Comparison of ENCODE assay signal across 9 cellular contexts in the genomic region with DNA sequence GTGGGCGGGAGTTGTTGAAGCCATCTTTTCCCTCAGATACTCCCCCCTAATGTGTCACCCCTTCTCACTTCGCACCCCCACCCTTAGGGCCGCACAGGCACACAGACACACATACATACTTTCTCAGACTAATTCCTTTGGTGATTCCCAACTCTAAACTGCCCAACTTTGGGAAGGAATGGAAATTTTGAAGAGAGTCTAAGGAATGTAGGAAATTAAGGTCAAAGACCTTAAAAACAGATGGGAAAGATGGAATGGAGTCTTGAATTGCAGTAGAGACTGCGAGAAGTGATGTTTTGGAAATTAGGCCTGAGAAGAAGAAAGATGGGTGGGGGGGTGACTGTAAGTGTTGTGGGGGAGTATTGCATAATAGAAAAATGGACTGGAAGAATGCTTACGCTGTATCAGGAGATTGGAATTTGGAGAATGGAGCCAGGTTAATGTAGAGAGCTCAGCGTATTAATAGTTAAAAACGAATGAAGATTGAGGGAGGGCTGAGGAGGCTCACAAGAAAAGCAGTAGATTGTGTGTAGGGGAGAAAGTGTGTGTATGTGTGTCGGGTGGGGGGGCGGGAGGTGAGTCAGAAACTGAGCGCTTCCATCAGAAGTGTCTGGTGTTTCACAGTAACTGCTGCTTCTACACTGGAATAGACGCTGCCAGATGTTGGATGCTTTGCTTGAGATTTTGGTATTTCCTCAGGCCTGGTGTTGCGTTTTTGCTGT. TPM values are rescaled to one million over a fixed set of nuclear protein-coding genes. Genes with fewer than 3 reads are reported as not detected.
DNase-seq lines count a peak whose midpoint lies in the region; ATAC-seq and TF ChIP-seq lines count a peak whose summit lies in the region.
"Had no signal": no experiment of that assay in that cellular context is flagged by ENCODE, and none has a peak within 500 bp of the region (broad histone marks: within the 10 kb centered on the region; RNA-seq: fewer than 3 reads in every experiment).

No MANE protein-coding gene starts in this region.

- POLR2A ChIA-PET in AG04450 (lab: Yijun Ruan, JAX) = interaction anchor here (0.6 to 1.0 kb wide), 6 partner anchors 8 to 193 kb away, joined by 3 to 10 read pairs (median 4); partner anchors contain the start of gene PSMD4

- ATAC-seq in GM21381 (IDR thresholded peaks at IDR 0.05; ENCODE audit: unreplicated experiment) = no peak

- H3K36me3 Mint-ChIP-seq in activated CD4-positive, alpha-beta T cell treated with anti-CD3 and anti-CD28 coated beads, Interleukin-2, amount 10 ng/mL, durations not matched to agents 24 days and 14 days (ENCODE audit: low read depth) = peaks cover 37% of the 10 kb centered on the region
- peaks cover 2% of the 10 kb centered on the region for H3K36me3 Mint-ChIP-seq in progenitor cell of endocrine pancreas (ENCODE audit: insufficient read depth)

- no peaks in the 10 kb centered on the region for H3K9me3 Mint-ChIP-seq in activated CD4-positive, alpha-beta T cell treated with anti-CD3 and anti-CD28 coated beads, Interleukin-2, amount 10 ng/mL, durations not matched to agents 24 days and 14 days
- H3K9me3 Mint-ChIP-seq in progenitor cell of endocrine pancreas (ENCODE audit: low read depth) = no peaks in the 10 kb centered on the region

- peaks cover 2% of the 10 kb centered on the region for H3K27me3 Mint-ChIP-seq in activated CD4-positive, alpha-beta T cell treated with anti-CD3 and anti-CD28 coated beads, Interleukin-2, amount 10 ng/mL, durations not matched to agents 24 days and 14 days
- H3K27me3 Mint-ChIP-seq in progenitor cell of endocrine pancreas = no peaks in the 10 kb centered on the region

- H3K27ac ChIP-seq in AG04450 (ENCODE audit: low read depth, low read length) = peak overlapping the region; percentile 94

- no peaks in the 10 kb centered on the region for H3K27me3 ChIP-seq in AG04450 (ENCODE audit: control insufficient read depth, insufficient read depth, low read length)

- TF ChIP-seq CTCF in AG04450 (IDR thresholded peaks at IDR 0.05; ENCODE audit: low read depth, low read length) (no peak), progenitor cell of endocrine pancreas (IDR thresholded peaks at IDR 0.05; ENCODE audit: unreplicated experiment) (no peak), GM10266 (IDR thresholded peaks at IDR 0.05; ENCODE audit: control insufficient read depth, insufficient read depth, low read depth, missing control alignments) (no peak)

- H3K27ac Mint-ChIP-seq in activated CD4-positive, alpha-beta T cell treated with anti-CD3 and anti-CD28 coated beads, Interleukin-2, amount 10 ng/mL, durations not matched to agents 24 days and 14 days = peak overlapping the region; percentile 97
- H3K27ac Mint-ChIP-seq in progenitor cell of endocrine pancreas = peak overlapping the region; percentile 100

- intact Hi-C loops in activated CD4-positive, alpha-beta T cell treated with anti-CD3 and anti-CD28 coated beads, Interleukin-2, amount 10 ng/mL, durations not matched to agents 24 days and 14 days (cut with micrococcal nuclease) = loop anchor here (1.0 to 5.0 kb wide), 5 partner anchors 13 to 127 kb away; partner anchors contain the start of genes PI4KB, SCNM1 and TNFAIP8L2

- peak overlapping the region; percentile 97 for H3K4me3 ChIP-seq in AG04450 (ENCODE audit: low read depth, low read length)

- H3K4me1 Mint-ChIP-seq in activated CD4-positive, alpha-beta T cell treated with anti-CD3 and anti-CD28 coated beads, Interleukin-2, amount 10 ng/mL, durations not matched to agents 24 days and 14 days = peaks cover 40% of the 10 kb centered on the region
- peaks cover 33% of the 10 kb centered on the region for H3K4me1 Mint-ChIP-seq in progenitor cell of endocrine pancreas (ENCODE audit: low read depth)

- peak overlapping the region; percentile 94 for H3K4me3 Mint-ChIP-seq in activated CD4-positive, alpha-beta T cell treated with anti-CD3 and anti-CD28 coated beads, Interleukin-2, amount 10 ng/mL, durations not matched to agents 24 days and 14 days
- H3K4me3 Mint-ChIP-seq in progenitor cell of endocrine pancreas (ENCODE audit: low read depth) = peak overlapping the region; percentile 97

- no peaks in the 10 kb centered on the region for H3K9me3 ChIP-seq in AG04450 (ENCODE audit: control insufficient read depth, insufficient read depth, low read length)

- DNase-seq in AG04450 (ENCODE audit: low read depth, low spot score) (peak; percentile 71), HPDE6-E6E7 (ENCODE audit: extremely low spot score) (peak; percentile 47), fibroblast of the conjunctiva (ENCODE audit: low read depth) (peak; percentile 71), progenitor cell of endocrine pancreas (ENCODE audit: low spot score, unreplicated experiment) (no peak), GM10266 (ENCODE audit: extremely low spot score) (no peak), NOMO-1 treated with dmso at 0.1 percent for 144 hours (lab: John Stamatoyannopoulos, UW; ENCODE audit: unreplicated experiment) (no peak)
- DNase-seq in activated CD4-positive, alpha-beta T cell treated with anti-CD3 and anti-CD28 coated beads, Interleukin-2, amount 10 ng/mL, durations not matched to agents 24 days and 14 days = peak; percentile 65

- CTCF ChIA-PET in AG04450 (lab: Charles Lee) = interaction anchor here (1.3 to 2.0 kb wide), 2 partner anchors 52 kb away, joined by 4 to 8 read pairs; no protein-coding TSS in a partner anchor

RNA-seq across cellular contexts. Expression of gene PIP5K1A, which starts 1.7 kb away (rescaled TPM):
- polyA plus RNA-seq in AG04450 (2011; rRNA removed) = 170 and 179 TPM in 2 replicates
- 186 and 203 TPM in 2 replicates for polyA minus RNA-seq in AG04450 (2011; rRNA and poly(A)+ RNA removed)
- total RNA-seq in activated CD4-positive, alpha-beta T cell treated with anti-CD3 and anti-CD28 coated beads, Interleukin-2, amount 10 ng/mL, durations not matched to agents 24 days and 14 days = 97.7 and 98.7 TPM in 2 replicates
- 84.0 and 95.5 TPM in 2 replicates for total RNA-seq in progenitor cell of endocrine pancreas

RNA-seq across cellular contexts. Expression of gene VPS72, which starts 10.0 kb away (rescaled TPM):
- 66.8 and 75.1 TPM in 2 replicates for polyA plus RNA-seq in AG04450 (2011; rRNA removed)
- polyA minus RNA-seq in AG04450 (2011; rRNA and poly(A)+ RNA removed) = 36.3 and 49.5 TPM in 2 replicates
- total RNA-seq in activated CD4-positive, alpha-beta T cell treated with anti-CD3 and anti-CD28 coated beads, Interleukin-2, amount 10 ng/mL, durations not matched to agents 24 days and 14 days = 86.7 and 92.3 TPM in 2 replicates
- total RNA-seq in progenitor cell of endocrine pancreas = 110 and 119 TPM in 2 replicates

RNA-seq across cellular contexts. Expression of gene TMOD4, which starts 24.2 kb away (rescaled TPM):
- not detected in 2 replicates for polyA plus RNA-seq in AG04450 (2011; rRNA removed)
- polyA minus RNA-seq in AG04450 (2011; rRNA and poly(A)+ RNA removed) = 0.48 TPM in 1 of 2 replicates, not detected in the other
- 1.3 and 1.8 TPM in 2 replicates for total RNA-seq in activated CD4-positive, alpha-beta T cell treated with anti-CD3 and anti-CD28 coated beads, Interleukin-2, amount 10 ng/mL, durations not matched to agents 24 days and 14 days
- 1.5 and 2.0 TPM in 2 replicates for total RNA-seq in progenitor cell of endocrine pancreas
- total RNA-seq: pulmonary artery endothelial cell had no signal

RNA-seq across cellular contexts. Expression of gene SCNM1, which starts 34.1 kb away (rescaled TPM):
- 24.9 and 29.2 TPM in 2 replicates for polyA plus RNA-seq in AG04450 (2011; rRNA removed)
- 13.1 and 16.5 TPM in 2 replicates for polyA minus RNA-seq in AG04450 (2011; rRNA and poly(A)+ RNA removed)
- 96.7 and 100 TPM in 2 replicates for total RNA-seq in activated CD4-positive, alpha-beta T cell treated with anti-CD3 and anti-CD28 coated beads, Interleukin-2, amount 10 ng/mL, durations not matched to agents 24 days and 14 days
- total RNA-seq in progenitor cell of endocrine pancreas = 47.1 and 52.0 TPM in 2 replicates

RNA-seq across cellular contexts. Expression of gene LYSMD1, which starts 34.3 kb away (rescaled TPM):
- polyA plus RNA-seq in AG04450 (2011; rRNA removed) = 9.1 and 9.6 TPM in 2 replicates
- polyA minus RNA-seq in AG04450 (2011; rRNA and poly(A)+ RNA removed) = 11.7 and 14.0 TPM in 2 replicates
- total RNA-seq in activated CD4-positive, alpha-beta T cell treated with anti-CD3 and anti-CD28 coated beads, Interleukin-2, amount 10 ng/mL, durations not matched to agents 24 days and 14 days = 4.7 and 5.2 TPM in 2 replicates
- 12.8 and 14.0 TPM in 2 replicates for total RNA-seq in progenitor cell of endocrine pancreas

Comparison
In these comparisons a context has a peak if more than half of its experiments do, and no peak if none do; other contexts are left out.
1. DNase-seq: peak in AG04450 (single experiment), HPDE6-E6E7 (single experiment), activated CD4-positive, alpha-beta T cell treated with anti-CD3 and anti-CD28 coated beads, Interleukin-2, amount 10 ng/mL, durations not matched to agents 24 days and 14 days (single experiment) and fibroblast of the conjunctiva (single experiment); none in progenitor cell of endocrine pancreas (single experiment), GM10266 (single experiment) and NOMO-1 treated with dmso at 0.1 percent for 144 hours (single experiment).